8 cellular contexts compared by ENCODE assay signal in the genomic region with DNA sequence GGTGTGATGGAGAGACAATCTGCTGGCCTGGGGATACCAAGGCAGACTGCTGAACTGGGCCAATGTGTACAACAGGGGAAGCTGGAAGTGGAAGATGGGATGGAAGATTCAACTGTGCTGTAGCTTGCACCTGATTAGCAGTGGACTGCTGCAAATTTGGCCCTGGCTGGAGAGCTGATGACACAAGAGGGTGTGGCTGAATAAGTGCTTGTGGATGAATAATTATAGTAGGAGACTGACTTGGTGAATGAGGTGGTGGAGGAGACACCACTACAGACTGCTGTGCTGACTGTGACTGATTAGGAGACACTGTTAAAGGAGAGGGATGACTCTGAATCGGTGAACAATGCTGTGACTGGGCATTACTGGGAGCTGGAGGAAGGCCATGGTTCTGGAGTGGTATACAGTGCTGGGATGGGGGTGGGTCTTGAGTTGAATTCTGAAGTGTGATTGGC. TPM values are rescaled to one million over a fixed set of nuclear protein-coding genes. Genes with fewer than 3 reads are reported as not detected.
A peak's percentile ranks its signal among the peaks of the same experiment; 100 is the strongest.
DNase-seq lines count a peak whose midpoint lies in the region; ATAC-seq and TF ChIP-seq lines count a peak whose summit lies in the region.

No MANE protein-coding gene starts in this region.

- no peaks in the 10 kb centered on the region for H3K9me2 ChIP-seq in OCI-LY7 (ENCODE audit: insufficient read depth, low read length)

- BruUV-seq in OCI-LY7 (replicated peaks; lab: Mats Ljungman, UMichigan) = TSS peak; percentile 86

- intact Hi-C loops in OCI-LY7 (cut with micrococcal nuclease; ENCODE audit: unreplicated experiment) (loop anchor here (1.0 to 5.0 kb wide), 6 partner anchors 25 to 228 kb away; a partner anchor contains a TSS), ascending aorta (cut with DNase I) (no loop called here), esophagus squamous epithelium (cut with DNase I) (no loop called here)

- peak overlapping the region; percentile 77 for H3K4me2 ChIP-seq in OCI-LY7 (ENCODE audit: low read length)

- H3K36me3 ChIP-seq in OCI-LY7 (ENCODE audit: insufficient read depth, low read length) (peaks cover 68% of the 10 kb centered on the region), ascending aorta (peaks cover 33 to 41% of the 10 kb centered on the region in 2 donors), esophagus squamous epithelium (peaks cover 10 to 79% (median 12%) of the 10 kb centered on the region in 3 donors)

- no peak for TF ChIP-seq POLR2A in esophagus squamous epithelium (IDR thresholded peaks at IDR 0.05)

- H2AFZ ChIP-seq in OCI-LY7 (ENCODE audit: low read length) = no peak overlapping the region

- TF ChIP-seq CTCF in AG10803 (conservative IDR thresholded peaks at IDR 0.05; ENCODE audit: low read length) (no peak), OCI-LY7 (conservative IDR thresholded peaks at IDR 0.05; ENCODE audit: low read length) (0 out of 2 replicates have a peak, but pooled peaks have one; percentile 2), fibroblast of the aortic adventitia (IDR thresholded peaks at IDR 0.05; ENCODE audit: insufficient read depth, low read length) (no peak), ascending aorta (IDR thresholded peaks at IDR 0.05) (no peak), esophagus squamous epithelium (IDR thresholded peaks at IDR 0.05) (no peak)

- H3K27me3 ChIP-seq in ascending aorta = no peaks in the 10 kb centered on the region
- no peaks in the 10 kb centered on the region for H3K27me3 ChIP-seq in esophagus squamous epithelium

- WGBS in esophagus squamous epithelium, 2 donors = 87 to 100% methylated on average over 1 of the region's 1 CpG

- H3K79me2 ChIP-seq in OCI-LY7 (ENCODE audit: insufficient read depth, low read depth, low read length) = peaks cover 79% of the 10 kb centered on the region

- no peaks in the 10 kb centered on the region for H4K20me1 ChIP-seq in OCI-LY7 (ENCODE audit: insufficient read depth, low read length)

- H3K27ac ChIP-seq in OCI-LY7 (ENCODE audit: low read depth, low read length, poor library complexity, severe bottlenecking) (peak overlapping the region; percentile 96), ascending aorta (no peak overlapping the region), esophagus squamous epithelium (no peak overlapping the region)

- H3K9me3 ChIP-seq in OCI-LY7 (ENCODE audit: low read length) (peaks cover 7% of the 10 kb centered on the region; the same call in 1 of the 2 replicates), ascending aorta (peaks cover 0 to 3% of the 10 kb centered on the region in 2 donors), esophagus squamous epithelium (peaks cover 0 to 7% (median 0%) of the 10 kb centered on the region in 3 donors)

- H3K4me3 ChIP-seq in AG10803 (ENCODE audit: low read length) (no peak overlapping the region), OCI-LY7 (ENCODE audit: low read depth, low read length, poor library complexity, severe bottlenecking) (peak overlapping the region; percentile 61), fibroblast of the aortic adventitia (ENCODE audit: low read depth, low read length) (no peak overlapping the region), ascending aorta (no peak overlapping the region), esophagus squamous epithelium (no peak overlapping the region)

- POLR2A ChIA-PET in OCI-LY7 (lab: Charles Lee) = interaction anchor here (0.5 to 5.4 kb wide), 27 partner anchors 10 to 263 kb away, joined by 3 to 86 read pairs (median 4); a partner anchor contains a TSS

- H3K4me1 ChIP-seq in OCI-LY7 (ENCODE audit: insufficient read depth, low read length, poor library complexity, severe bottlenecking) (peaks cover 94% of the 10 kb centered on the region), ascending aorta (no peaks in the 10 kb centered on the region), esophagus squamous epithelium (no peaks in the 10 kb centered on the region)

- ATAC-seq in GM18520 (IDR thresholded peaks at IDR 0.05; ENCODE audit: unreplicated experiment) (peak; percentile 42), HG02938 (IDR thresholded peaks at IDR 0.05; ENCODE audit: unreplicated experiment) (peak; percentile 57)

- CTCF ChIA-PET in OCI-LY7 (lab: Charles Lee; ENCODE audit: unreplicated experiment) = interaction anchor here (0.5 to 1.1 kb wide), 3 partner anchors 22 to 86 kb away, joined by 3 to 4 read pairs (median 4); no protein-coding TSS in a partner anchor

- DNase-seq in AG10803 (ENCODE audit: low read depth) = peak; percentile 34
- DNase-seq in OCI-LY7 (ENCODE audit: low spot score) = peak; percentile 58
- DNase-seq in fibroblast of the aortic adventitia (ENCODE audit: low read depth) = peak; percentile 52
- DNase-seq in ascending aorta (ENCODE audit: low spot score in 2 of 2) = no peak
- no peak for DNase-seq in esophagus squamous epithelium (lab: John Stamatoyannopoulos, UW)
- DNase-seq in G401 (ENCODE audit: low spot score) = no peak

- in situ Hi-C loops in G401 (cut with HindIII; ENCODE audit: low sequenced_read_pairs) = no loop called here

RNA-seq across cellular contexts. Expression of a gene that starts 52.5 kb away (rescaled TPM):
- total RNA-seq in OCI-LY7 (2014; rRNA removed; shearing (Covaris generic)) = 36.1 and 40.6 TPM in 2 replicates
- total RNA-seq in OCI-LY7 (2022) (89.7 and 104 TPM in 2 replicates), fibroblast of the aortic adventitia (ENCODE audit: low replicate concordance) (50.4 and 65.6 TPM in 2 replicates), ascending aorta (43.3 TPM), esophagus squamous epithelium (10 to 100 TPM; 22.1 to 47.7 (median 25.4) TPM)
- total RNA-seq in G401 (2014; rRNA removed; shearing (Covaris generic)) = 6.5 and 7.6 TPM in 2 replicates

Comparison
In these comparisons a context has a peak if more than half of its experiments do, and no peak if none do; other contexts are left out.
1. DNase-seq: peak in AG10803 (single experiment), OCI-LY7 (single experiment) and fibroblast of the aortic adventitia (single experiment); none in ascending aorta (0 of 2), esophagus squamous epithelium (single experiment) and G401 (single experiment).